9 cellular contexts compared by ENCODE assay signal in genomic region chr10:69409176-69409495, GRCh38. TPM values are rescaled to one million over a fixed set of nuclear protein-coding genes. Genes with fewer than 3 reads are reported as not detected.
DNase-seq lines count a peak whose midpoint lies in the region; ATAC-seq and TF ChIP-seq lines count a peak whose summit lies in the region.
"Had no signal": no experiment of that assay in that cellular context is flagged by ENCODE, and none has a peak within 500 bp of the region (broad histone marks: within the 10 kb centered on the region; RNA-seq: fewer than 3 reads in every experiment).

No MANE protein-coding gene starts in this region.

- H3K27me3 ChIP-seq in right atrium auricular region (no peaks in the 10 kb centered on the region), muscle layer of colon (ENCODE audit: control insufficient read depth in 1 of 2, insufficient read depth in 2 of 2, low read length in 2 of 2) (no peaks in the 10 kb centered on the region)

- intact Hi-C loops in Right ventricle myocardium superior (cut with DNase I), result no loop called here

- TF ChIP-seq CTCF in right atrium auricular region (IDR thresholded peaks at IDR 0.05), result no peak

- H3K27ac ChIP-seq in right atrium auricular region (peak overlapping the region; percentile 86 to 91), caudate nucleus (ENCODE audit: low read depth, low read length) (peak overlapping the region; percentile 67), muscle layer of colon (ENCODE audit: low read depth, low read length) (peak overlapping the region; percentile 75)

- peak overlapping the region; percentile 18 to 50 for H3K4me3 ChIP-seq in right atrium auricular region
- H3K4me3 ChIP-seq in muscle layer of colon (ENCODE audit: low read depth in 1 of 2, low read length in 2 of 2), result peak overlapping the region in 1 of 2 donors; percentile 9

- no peaks in the 10 kb centered on the region for H3K36me3 ChIP-seq in right atrium auricular region
- peaks cover 26% of the 10 kb centered on the region for H3K36me3 ChIP-seq in muscle layer of colon (ENCODE audit: insufficient read depth, low read length)

- DNase-seq in right atrium auricular region (ENCODE audit: low spot score) (no peak), Right ventricle myocardium superior (no peak), caudate nucleus (lab: John Stamatoyannopoulos, UW) (no peak), NCI-H2107 (lab: John Stamatoyannopoulos, UW) (no peak)

- no peak overlapping the region for H3K9ac ChIP-seq in muscle layer of colon (ENCODE audit: low read length)

- H3K4me1 ChIP-seq in right atrium auricular region (peaks cover 0 to 58% of the 10 kb centered on the region in 2 donors), muscle layer of colon (ENCODE audit: insufficient read depth, low read length) (peaks cover 61% of the 10 kb centered on the region)

- H3K9me3 ChIP-seq in right atrium auricular region (no peaks in the 10 kb centered on the region), muscle layer of colon (ENCODE audit: low read length) (no peaks in the 10 kb centered on the region)

- ATAC-seq in Right ventricle myocardium superior (ENCODE audit: poor library complexity) (no peak), GM19023 (IDR thresholded peaks at IDR 0.05; ENCODE audit: unreplicated experiment) (no peak), GM18909 (IDR thresholded peaks at IDR 0.05; ENCODE audit: poor library complexity, unreplicated experiment) (no peak), GM19463 (IDR thresholded peaks at IDR 0.05; ENCODE audit: unreplicated experiment) (no peak)

RNA-seq across cellular contexts. Expression of gene TACR2, which starts 7.6 kb away (rescaled TPM):
- total RNA-seq in right atrium auricular region, result under 1 TPM; 0.24 to 0.41 TPM
- 0.24 TPM for total RNA-seq in Right ventricle myocardium superior
- total RNA-seq: progenitor cell of endocrine pancreas had no signal

RNA-seq across cellular contexts. Expression of gene TSPAN15, which starts 42.1 kb away (rescaled TPM):
- total RNA-seq in right atrium auricular region (1 to 10 TPM; 6.6 to 7.7 TPM), Right ventricle myocardium superior (9.5 TPM)
